ENCODE assay signal across 8 cellular contexts in genomic region chr2:227164745-227165350, GRCh38. TPM values are rescaled to one million over a fixed set of nuclear protein-coding genes. Genes with fewer than 3 reads are reported as not detected.
A peak's percentile ranks its signal among the peaks of the same experiment; 100 is the strongest.
DNase-seq lines count a peak whose midpoint lies in the region; ATAC-seq, FAIRE-seq and TF ChIP-seq lines count a peak whose summit lies in the region.

No MANE protein-coding gene starts in this region.

- H3K27me3 ChIP-seq in suprapubic skin, result peaks cover 44% of the 10 kb centered on the region

- no peak for FAIRE-seq in kidney (lab: Jason Lieb, UNC)

- H3K9ac ChIP-seq in kidney (ENCODE audit: low read length in 2 of 2), result peak overlapping the region in 1 of 2 donors; percentile 73

- DNase-seq in GM10266 (ENCODE audit: extremely low spot score), result peak; percentile 50
- peak; percentile 60 for DNase-seq in GM20000 (ENCODE audit: low spot score)
- DNase-seq in activated naive CD8-positive, alpha-beta T cell treated with anti-CD3 and anti-CD28 coated beads for 36 hours, result peak; percentile 30
- peak; percentile 75 for DNase-seq in kidney
- no peak for DNase-seq in suprapubic skin (ENCODE audit: low spot score in 2 of 2)
- no peak for DNase-seq in NCI-H187 (lab: John Stamatoyannopoulos, UW)
- no peak for DNase-seq in foreskin melanocyte

- intact Hi-C loops in kidney (cut with DNase I), result no loop called here

- peaks cover 9% of the 10 kb centered on the region for H3K4me1 Mint-ChIP-seq in activated naive CD8-positive, alpha-beta T cell treated with anti-CD3 and anti-CD28 coated beads for 36 hours

- H3K36me3 ChIP-seq in kidney (ENCODE audit: control insufficient read depth in 1 of 2, insufficient read depth in 2 of 2, low read length in 2 of 2) (no peaks in the 10 kb centered on the region), suprapubic skin (no peaks in the 10 kb centered on the region)

- no peaks in the 10 kb centered on the region for H3K9me3 Mint-ChIP-seq in activated naive CD8-positive, alpha-beta T cell treated with anti-CD3 and anti-CD28 coated beads for 36 hours

- WGBS in suprapubic skin, result 4% methylated on average over 31 of the region's 39 CpGs

- no peak for TF ChIP-seq CTCF in GM10266 (IDR thresholded peaks at IDR 0.05; ENCODE audit: control insufficient read depth, insufficient read depth, low read depth, missing control alignments)
- no peak for TF ChIP-seq CTCF in GM20000 (IDR thresholded peaks at IDR 0.05; ENCODE audit: extremely low read depth, missing control alignments)
- TF ChIP-seq CTCF in kidney (IDR thresholded peaks at IDR 0.05; ENCODE audit: borderline replicate concordance, extremely low read depth, insufficient read depth), result no peak
- TF ChIP-seq CTCF in suprapubic skin (IDR thresholded peaks at IDR 0.05), result no peak

- H3K27ac Mint-ChIP-seq in activated naive CD8-positive, alpha-beta T cell treated with anti-CD3 and anti-CD28 coated beads for 36 hours, result no peak overlapping the region

- peaks cover 81% of the 10 kb centered on the region for H3K27me3 Mint-ChIP-seq in activated naive CD8-positive, alpha-beta T cell treated with anti-CD3 and anti-CD28 coated beads for 36 hours

- H3K36me3 Mint-ChIP-seq in activated naive CD8-positive, alpha-beta T cell treated with anti-CD3 and anti-CD28 coated beads for 36 hours, result no peaks in the 10 kb centered on the region

- H3K27ac ChIP-seq in kidney (ENCODE audit: low read depth in 2 of 2, low read length in 2 of 2), result peak overlapping the region; percentile 80 to 88
- H3K27ac ChIP-seq in suprapubic skin, result no peak overlapping the region

- peak; percentile 63 for ATAC-seq in HG03460 (IDR thresholded peaks at IDR 0.05; ENCODE audit: unreplicated experiment)

- TF ChIP-seq EP300 in suprapubic skin (IDR thresholded peaks at IDR 0.05), result no peak

- peak overlapping the region; percentile 72 to 75 for H3K4me3 ChIP-seq in kidney (ENCODE audit: low read length in 2 of 2)
- peak overlapping the region; percentile 56 for H3K4me3 ChIP-seq in suprapubic skin

- no peaks in the 10 kb centered on the region for H3K9me3 ChIP-seq in kidney (ENCODE audit: control insufficient read depth in 1 of 2, low read length in 2 of 2)
- H3K9me3 ChIP-seq in suprapubic skin, result no peaks in the 10 kb centered on the region

- H3K4me1 ChIP-seq in kidney (ENCODE audit: control insufficient read depth in 1 of 2, insufficient read depth in 1 of 2, low read depth in 1 of 2, low read length in 2 of 2) (peaks cover 3 to 8% of the 10 kb centered on the region in 2 donors), suprapubic skin (peaks cover 21% of the 10 kb centered on the region)

- TF ChIP-seq POLR2A in suprapubic skin (IDR thresholded peaks at IDR 0.05), result no peak

- H3K4me3 Mint-ChIP-seq in activated naive CD8-positive, alpha-beta T cell treated with anti-CD3 and anti-CD28 coated beads for 36 hours, result peak overlapping the region; percentile 52

RNA-seq across cellular contexts. Expression of gene COL4A3, which starts 0.4 kb away (rescaled TPM):
- not detected for total RNA-seq in activated naive CD8-positive, alpha-beta T cell treated with anti-CD3 and anti-CD28 coated beads for 36 hours
- 48.8 TPM for total RNA-seq in kidney
- polyA plus RNA-seq in kidney (ENCODE audit: insufficient read depth, low read depth, low replicate concordance), result 20.8 TPM
- 1 to 10 TPM in 1 of 4 donors, under 1 TPM in 2, not detected in 1; 0.26 to 2.2 (median 0.80) TPM for total RNA-seq in suprapubic skin

RNA-seq across cellular contexts. Expression of gene COL4A4, which starts 0.8 kb away (rescaled TPM):
- not detected for total RNA-seq in activated naive CD8-positive, alpha-beta T cell treated with anti-CD3 and anti-CD28 coated beads for 36 hours
- 53.3 TPM for total RNA-seq in kidney
- 7.2 TPM for polyA plus RNA-seq in kidney (ENCODE audit: insufficient read depth, low read depth, low replicate concordance)
- total RNA-seq in suprapubic skin, result under 1 TPM; 0.16 to 0.25 (median 0.23) TPM

Comparison
In these comparisons a context has a peak if more than half of its experiments do, and no peak if none do; other contexts are left out.
1. DNase-seq: peak in GM10266 (single experiment), GM20000 (single experiment), activated naive CD8-positive, alpha-beta T cell treated with anti-CD3 and anti-CD28 coated beads for 36 hours (single experiment) and kidney (single experiment); none in suprapubic skin (0 of 2), NCI-H187 (0 of 2) and foreskin melanocyte (single experiment).
2. RNA of gene COL4A3, which starts 0.4 kb away (total RNA-seq): 48.8 TPM in kidney (single experiment); 0.26 to 2.2 TPM in suprapubic skin and not detected in activated naive CD8-positive, alpha-beta T cell treated with anti-CD3 and anti-CD28 coated beads for 36 hours; every median in the first group is over 10 times any median in the second.
3. RNA of gene COL4A4, which starts 0.8 kb away (total RNA-seq): 53.3 TPM in kidney (single experiment); 0.16 to 0.25 TPM in suprapubic skin and not detected in activated naive CD8-positive, alpha-beta T cell treated with anti-CD3 and anti-CD28 coated beads for 36 hours; every median in the first group is over 10 times any median in the second.